36 cellular contexts compared by ENCODE assay signal in genomic region chr2:6627316-6627715, GRCh38.
"Had no signal": no experiment of that assay in that cellular context is flagged by ENCODE, and none has a peak within 500 bp of the region (broad histone marks: within the 10 kb centered on the region; RNA-seq: fewer than 3 reads in every experiment).

No MANE protein-coding gene starts in this region.

- H3K4me3 Mint-ChIP-seq: activated naive CD4-positive, alpha-beta T cell treated with anti-CD3 and anti-CD28 coated beads for 36 hours; activated naive CD8-positive, alpha-beta T cell treated with anti-CD3 and anti-CD28 coated beads for 36 hours; activated T-helper 1 cell treated with anti-CD3 and anti-CD28 coated beads, Interleukin-12 subunit alpha, Interleukin-12 subunit beta, Interleukin-2, Interleukin-4 antibody, amounts not matched to agents 30 ng/mL and 10 ng/mL and 1 ng/mL, durations not matched to agents 14 hours and 24 hours and 36 hours; dendritic cell treated with granulocyte-macrophage colony-stimulating factor and Interleukin-4, amounts not matched to agents 40 ng/mL and 50 ng/mL, for 4 days; endodermal cell; nephron progenitor cell; stimulated activated memory B cell treated with anti-CD40 and anti-IgM and Interleukin-4, amounts not matched to agents 10 μg/mL and 1 μg/mL and 100 μg/mL, for 72 hours; stimulated activated naive CD8-positive, alpha-beta T cell treated with anti-CD3 and anti-CD28 coated beads, Interleukin-15, amount 100 ng/mL, for 72 hours; T-helper 1 cell treated with Interleukin-12 subunit alpha and Interleukin-12 subunit beta and Interleukin-4 antibody, amounts not matched to agents 30 μg/mL and 1 μg/mL, for 36 hours had no signal

- DNase-seq: activated CD4-positive, alpha-beta T cell treated with anti-CD3 and anti-CD28 coated beads for 48 hours; activated CD4-positive, alpha-beta T cell treated with anti-CD3 and anti-CD28 coated beads, Interleukin-2, amount 50 U/mL, for 48 hours; activated CD8-positive, alpha-beta memory T cell treated with anti-CD3 and anti-CD28 coated beads, Interleukin-2, amount 50 U/mL, for 4 hours; activated effector memory CD4-positive, alpha-beta T cell treated with anti-CD3 and anti-CD28 coated beads, Interleukin-2, amount 50 U/mL, for 16 hours; activated naive CD4-positive, alpha-beta T cell treated with anti-CD3 and anti-CD28 coated beads for 36 hours; activated naive CD8-positive, alpha-beta T cell treated with anti-CD3 and anti-CD28 coated beads for 36 hours; activated T-cell treated with anti-CD3 and anti-CD28 coated beads, Interleukin-2, amount 50 U/mL, for 1 hour; adrenal gland; aorta; caudate nucleus; endodermal cell; left ventricle myocardium inferior; mucosa of descending colon; naive B cell; nephron progenitor cell; nucleus accumbens; posterior cingulate gyrus; right lobe of liver; stimulated activated CD4-positive, alpha-beta T cell treated with anti-CD3 and anti-CD28 coated beads, Interleukin-1b, Interleukin-23, amount 100 ng/mL, for 48 hours; stimulated activated CD4-positive, alpha-beta T cell treated with anti-CD3 and anti-CD28 coated beads, Interleukin-4, amount 100 ng/mL, for 4 hours; stimulated activated CD8-positive, alpha-beta memory T cell treated with anti-CD3 and anti-CD28 coated beads, Interleukin-4, amount 100 ng/mL, for 48 hours; stimulated activated naive CD8-positive, alpha-beta T cell treated with anti-CD3 and anti-CD28 coated beads, Interleukin-15, amount 100 ng/mL, for 72 hours; substantia nigra; SW 1271; T1000; upper lobe of left lung; WERI-Rb-1 had no signal

- H3K4me3 ChIP-seq: adrenal gland, esophagus muscularis mucosa, left ventricle myocardium inferior, lung, mucosa of descending colon, right lobe of liver, skin epidermis, upper lobe of left lung, vagina had no signal

- H3K27me3 ChIP-seq: adrenal gland, esophagus muscularis mucosa, right lobe of liver, upper lobe of left lung, vagina had no signal

- H3K9me3 ChIP-seq: adrenal gland, esophagus muscularis mucosa, left ventricle myocardium inferior, mucosa of descending colon, right lobe of liver, upper lobe of left lung, vagina had no signal

- H3K4me1 Mint-ChIP-seq: activated naive CD8-positive, alpha-beta T cell treated with anti-CD3 and anti-CD28 coated beads for 36 hours; naive B cell; nephron progenitor cell; stimulated activated memory B cell treated with anti-CD40 and anti-IgM and Interleukin-4, amounts not matched to agents 10 μg/mL and 1 μg/mL and 100 μg/mL, for 72 hours; stimulated activated naive CD8-positive, alpha-beta T cell treated with anti-CD3 and anti-CD28 coated beads, Interleukin-15, amount 100 ng/mL, for 72 hours had no signal

- H3K27ac Mint-ChIP-seq: activated naive CD4-positive, alpha-beta T cell treated with anti-CD3 and anti-CD28 coated beads for 36 hours; activated naive CD8-positive, alpha-beta T cell treated with anti-CD3 and anti-CD28 coated beads for 36 hours; activated T-helper 1 cell treated with anti-CD3 and anti-CD28 coated beads, Interleukin-12 subunit alpha, Interleukin-12 subunit beta, Interleukin-2, Interleukin-4 antibody, amounts not matched to agents 30 ng/mL and 10 ng/mL and 1 ng/mL, durations not matched to agents 14 hours and 24 hours and 36 hours; dendritic cell treated with granulocyte-macrophage colony-stimulating factor and Interleukin-4, amounts not matched to agents 40 ng/mL and 50 ng/mL, for 4 days; endodermal cell; naive B cell; stimulated activated memory B cell treated with anti-CD40 and anti-IgM and Interleukin-4, amounts not matched to agents 10 μg/mL and 1 μg/mL and 100 μg/mL, for 72 hours; stimulated activated naive CD8-positive, alpha-beta T cell treated with anti-CD3 and anti-CD28 coated beads, Interleukin-15, amount 100 ng/mL, for 72 hours; T-helper 1 cell treated with Interleukin-12 subunit alpha and Interleukin-12 subunit beta and Interleukin-4 antibody, amounts not matched to agents 30 μg/mL and 1 μg/mL, for 36 hours had no signal

- H3K27me3 Mint-ChIP-seq: dendritic cell treated with granulocyte-macrophage colony-stimulating factor and Interleukin-4, amounts not matched to agents 40 ng/mL and 50 ng/mL, for 4 days; stimulated activated memory B cell treated with anti-CD40 and anti-IgM and Interleukin-4, amounts not matched to agents 10 μg/mL and 1 μg/mL and 100 μg/mL, for 72 hours; stimulated activated naive CD8-positive, alpha-beta T cell treated with anti-CD3 and anti-CD28 coated beads, Interleukin-15, amount 100 ng/mL, for 72 hours had no signal

- H3K9me3 Mint-ChIP-seq: activated naive CD4-positive, alpha-beta T cell treated with anti-CD3 and anti-CD28 coated beads for 36 hours; activated naive CD8-positive, alpha-beta T cell treated with anti-CD3 and anti-CD28 coated beads for 36 hours; activated T-helper 1 cell treated with anti-CD3 and anti-CD28 coated beads, Interleukin-12 subunit alpha, Interleukin-12 subunit beta, Interleukin-2, Interleukin-4 antibody, amounts not matched to agents 30 ng/mL and 10 ng/mL and 1 ng/mL, durations not matched to agents 14 hours and 24 hours and 36 hours; dendritic cell treated with granulocyte-macrophage colony-stimulating factor and Interleukin-4, amounts not matched to agents 40 ng/mL and 50 ng/mL, for 4 days; endodermal cell; nephron progenitor cell; stimulated activated naive CD8-positive, alpha-beta T cell treated with anti-CD3 and anti-CD28 coated beads, Interleukin-15, amount 100 ng/mL, for 72 hours; T-helper 1 cell treated with Interleukin-12 subunit alpha and Interleukin-12 subunit beta and Interleukin-4 antibody, amounts not matched to agents 30 μg/mL and 1 μg/mL, for 36 hours had no signal

- H3K27ac ChIP-seq: adrenal gland, esophagus muscularis mucosa, left ventricle myocardium inferior, right lobe of liver, skin epidermis, upper lobe of left lung, vagina, WERI-Rb-1 had no signal

- H3K36me3 Mint-ChIP-seq: activated naive CD8-positive, alpha-beta T cell treated with anti-CD3 and anti-CD28 coated beads for 36 hours; naive B cell; stimulated activated memory B cell treated with anti-CD40 and anti-IgM and Interleukin-4, amounts not matched to agents 10 μg/mL and 1 μg/mL and 100 μg/mL, for 72 hours had no signal

- H3K36me3 ChIP-seq: adrenal gland, esophagus muscularis mucosa, left ventricle myocardium inferior, right lobe of liver, upper lobe of left lung, vagina, WERI-Rb-1 had no signal

- H3K4me1 ChIP-seq: adrenal gland, esophagus muscularis mucosa, left ventricle myocardium inferior, right lobe of liver, upper lobe of left lung, vagina had no signal

- ATAC-seq: activated CD4-positive, CD25-positive, alpha-beta regulatory T cell treated with anti-CD3 and anti-CD28 coated beads, Interleukin-2, amount 50 U/mL, for 24 hours; mucosa of descending colon; right lobe of liver; stimulated activated memory B cell treated with anti-CD40 and anti-IgM and Interleukin-4, amounts not matched to agents 10 μg/mL and 1 μg/mL and 100 μg/mL, for 72 hours; stimulated activated naive CD8-positive, alpha-beta T cell treated with anti-CD3 and anti-CD28 coated beads, Interleukin-15, amount 100 ng/mL, for 72 hours had no signal
